In the genomic region with DNA sequence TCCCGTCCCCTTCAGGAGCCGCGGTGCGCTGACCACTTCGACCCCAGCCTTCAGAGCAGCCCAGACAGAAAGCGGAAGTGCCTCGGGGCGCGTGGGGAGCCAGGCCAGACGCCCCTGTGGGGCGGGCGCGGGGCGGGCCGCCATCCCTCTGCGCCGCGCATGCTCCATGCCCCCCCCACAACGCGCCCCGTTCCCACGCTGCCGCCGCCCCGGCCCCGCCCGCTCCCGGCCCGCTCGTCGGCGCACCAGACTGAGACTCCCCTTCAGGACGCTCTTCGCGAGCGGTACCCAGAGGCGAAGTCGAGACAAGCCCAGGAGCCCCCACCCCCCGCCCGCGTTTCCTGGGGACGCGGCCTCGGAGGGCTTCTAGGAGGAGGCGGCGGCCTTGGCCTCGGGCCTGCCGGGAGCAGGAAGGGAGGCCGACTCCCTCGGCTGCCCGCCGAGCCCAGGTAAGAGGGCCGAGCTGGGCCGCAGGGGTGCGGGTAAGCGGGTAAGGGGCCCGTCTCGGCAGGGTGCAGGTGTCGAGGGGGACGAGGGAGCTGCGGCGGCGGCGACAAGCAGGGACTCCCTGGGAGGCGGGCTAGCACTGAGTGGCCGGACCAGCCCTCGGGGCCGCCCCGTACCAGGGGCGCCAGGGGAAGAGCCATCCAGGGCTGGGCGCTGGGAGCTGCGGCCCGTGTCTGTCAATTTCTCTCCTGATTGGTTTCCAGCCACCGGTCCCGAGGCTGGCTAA, we compare ENCODE assay signal across 8 cellular contexts. TPM values are rescaled to one million over a fixed set of nuclear protein-coding genes. Genes with fewer than 3 reads are reported as not detected.
DNase-seq lines count a peak whose midpoint lies in the region; ATAC-seq and TF ChIP-seq lines count a peak whose summit lies in the region.

A gene with protein sequence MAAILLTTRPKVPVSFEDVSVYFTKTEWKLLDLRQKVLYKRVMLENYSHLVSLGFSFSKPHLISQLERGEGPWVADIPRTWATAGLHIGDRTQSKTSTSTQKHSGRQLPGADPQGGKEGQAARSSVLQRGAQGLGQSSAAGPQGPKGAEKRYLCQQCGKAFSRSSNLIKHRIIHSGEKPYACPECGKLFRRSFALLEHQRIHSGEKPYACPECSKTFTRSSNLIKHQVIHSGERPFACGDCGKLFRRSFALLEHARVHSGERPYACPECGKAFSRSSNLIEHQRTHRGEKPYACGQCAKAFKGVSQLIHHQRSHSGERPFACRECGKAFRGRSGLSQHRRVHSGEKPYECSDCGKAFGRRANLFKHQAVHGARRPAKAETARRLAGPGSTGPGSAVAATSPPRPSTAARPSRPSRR (plus strand): TSS at position 218 of the 733 bp plus-strand sequence. CDS start 6,851 bp downstream, outside the sequence.

- no peaks in the 10 kb centered on the region for H4K20me1 ChIP-seq in MM.1S (ENCODE audit: insufficient read depth, low read length)
- H4K20me1 ChIP-seq in smooth muscle cell (ENCODE audit: low read depth) = no peaks in the 10 kb centered on the region
- H4K20me1 ChIP-seq in PC-3 (ENCODE audit: low read length) = no peaks in the 10 kb centered on the region

- H3K9me2 ChIP-seq in MM.1S (replicated peaks; ENCODE audit: insufficient read depth, low read length) (no peaks in the 10 kb centered on the region), PC-3 (replicated peaks; ENCODE audit: low read length) (no peaks in the 10 kb centered on the region)

- H3K4me2 ChIP-seq in MM.1S (ENCODE audit: low read depth, low read length) (peak within 1 kb of the TSS; percentile 63), smooth muscle cell (peak within 1 kb of the TSS; percentile 88), PC-3 (ENCODE audit: low read length) (no peak within 1 kb of the TSS)

- intact Hi-C loops in left cardiac atrium (cut with DNase I) = no loop called here
- intact Hi-C loops in PC-3 (cut with micrococcal nuclease) = no loop called here

- H3K27me3 ChIP-seq in MM.1S (replicated peaks; ENCODE audit: insufficient read depth, low read length) (peaks cover 11% of the 10 kb centered on the region; the same call in 1 of the 2 replicates), smooth muscle cell (ENCODE audit: low read depth) (no peaks in the 10 kb centered on the region), PC-3 (ENCODE audit: low read length) (peaks cover 44% of the 10 kb centered on the region)

- H3K36me3 ChIP-seq in MM.1S (replicated peaks; ENCODE audit: insufficient read depth, low read length) (no peaks in the 10 kb centered on the region), smooth muscle cell (ENCODE audit: low read depth) (no peaks in the 10 kb centered on the region), PC-3 (ENCODE audit: low read depth, low read length) (no peaks in the 10 kb centered on the region)

- peak; percentile 16 for DNase-seq in activated gamma-delta T cell treated with Interleukin-2 at 50 U/mL for 16 hours
- no peak for DNase-seq in activated gamma-delta T cell (lab: John Stamatoyannopoulos, UW)
- no peak for DNase-seq in MM.1S
- DNase-seq in activated effector memory CD4-positive, alpha-beta T cell treated with Interleukin-2 at 50 U/mL for 16 hours = peak; percentile 21
- peak; percentile 56 for DNase-seq in left cardiac atrium
- no peak for DNase-seq in smooth muscle cell (lab: John Stamatoyannopoulos, UW; ENCODE audit: unreplicated experiment)
- no peak for DNase-seq in ureter (ENCODE audit: low spot score)
- DNase-seq in PC-3 = no peak

- peak within 1 kb of the TSS; percentile 47; the same call in 1 of the 2 replicates for H3K4me3 ChIP-seq in MM.1S (ENCODE audit: low read length)
- peak within 1 kb of the TSS; percentile 55 for H3K4me3 ChIP-seq in smooth muscle cell
- no peak within 1 kb of the TSS for H3K4me3 ChIP-seq in PC-3 (ENCODE audit: low read length)

- POLR2A ChIA-PET in PC-3 (lab: Charles Lee; ENCODE audit: unreplicated experiment) = no interaction called here

- H3K9me3 ChIP-seq in MM.1S (replicated peaks; ENCODE audit: insufficient read depth, low read length) (no peaks in the 10 kb centered on the region), smooth muscle cell (replicated peaks; ENCODE audit: low read depth) (no peaks in the 10 kb centered on the region), PC-3 (ENCODE audit: low read length) (no peaks in the 10 kb centered on the region)

- H3K79me2 ChIP-seq in MM.1S (ENCODE audit: low read length) (no peaks in the 10 kb centered on the region), smooth muscle cell (ENCODE audit: low read depth) (no peaks in the 10 kb centered on the region), PC-3 (ENCODE audit: low read length) (no peaks in the 10 kb centered on the region)

- CTCF ChIA-PET in PC-3 (lab: Charles Lee) = no interaction called here

- 54% methylated on average over 49 of the region's 75 CpGs for WGBS in smooth muscle cell (ENCODE audit: low lambda C conversion rate)

- no peak within 1 kb of the TSS for H3K9ac ChIP-seq in MM.1S (ENCODE audit: low read length)
- no peak within 1 kb of the TSS for H3K9ac ChIP-seq in smooth muscle cell (ENCODE audit: low read depth)
- no peak within 1 kb of the TSS for H3K9ac ChIP-seq in PC-3 (ENCODE audit: low read length)

- no peaks in the 10 kb centered on the region for H3K4me1 ChIP-seq in MM.1S (ENCODE audit: low read length)
- no peaks in the 10 kb centered on the region for H3K4me1 ChIP-seq in smooth muscle cell (ENCODE audit: low read depth)
- H3K4me1 ChIP-seq in PC-3 (ENCODE audit: insufficient read depth, low read length) = no peaks in the 10 kb centered on the region

- BruUV-seq in PC-3 (replicated peaks; lab: Mats Ljungman, UMichigan) = no TSS peak

- H2AFZ ChIP-seq in MM.1S (ENCODE audit: low read length) = no peak within 1 kb of the TSS
- no peak within 1 kb of the TSS for H2AFZ ChIP-seq in smooth muscle cell (ENCODE audit: low read depth)
- no peak within 1 kb of the TSS for H2AFZ ChIP-seq in PC-3 (ENCODE audit: low read length)

- no peak for TF ChIP-seq CTCF in MM.1S (IDR thresholded peaks at IDR 0.05; ENCODE audit: low read length)
- no peak for TF ChIP-seq CTCF in smooth muscle cell (IDR thresholded peaks at IDR 0.05; ENCODE audit: borderline replicate concordance, insufficient read depth, poor library complexity, severe bottlenecking)
- TF ChIP-seq CTCF in PC-3 (conservative IDR thresholded peaks at IDR 0.05; ENCODE audit: low read depth, low read length) = no peak

- H3F3A ChIP-seq in MM.1S (ENCODE audit: insufficient read depth, low read length) = no peaks in the 10 kb centered on the region
- no peaks in the 10 kb centered on the region for H3F3A ChIP-seq in smooth muscle cell (ENCODE audit: low read depth)
- H3F3A ChIP-seq in PC-3 (ENCODE audit: low read length, unreplicated experiment) = no peaks in the 10 kb centered on the region

- H3K27ac ChIP-seq in MM.1S (ENCODE audit: low read length) = no peak within 1 kb of the TSS
- no peak within 1 kb of the TSS for H3K27ac ChIP-seq in smooth muscle cell (ENCODE audit: low read depth)
- H3K27ac ChIP-seq in PC-3 (ENCODE audit: low read length) = no peak within 1 kb of the TSS

- peak; percentile 77 to 90 for ATAC-seq in left cardiac atrium
- ATAC-seq in PC-3 = no peak; the same call in 1 of the 2 replicates

RNA-seq across cellular contexts. Expression of the gene that starts here (rescaled TPM):
- total RNA-seq in left cardiac atrium (1 to 10 TPM in 1 of 2 donors, under 1 TPM in 1; 0.85 to 2.0 TPM), smooth muscle cell (1.3 and 1.5 TPM in 2 replicates), ureter (1.1 TPM), PC-3 (2014; rRNA removed) (not detected in 2 replicates)
- polyA plus RNA-seq in smooth muscle cell = 0.46 and 0.73 TPM in 2 replicates

Comparison
In these comparisons a context has a peak if more than half of its experiments do, and no peak if none do; other contexts are left out.
1. DNase-seq: peak in activated gamma-delta T cell treated with Interleukin-2 at 50 U/mL for 16 hours (single experiment), activated effector memory CD4-positive, alpha-beta T cell treated with Interleukin-2 at 50 U/mL for 16 hours (single experiment) and left cardiac atrium (single experiment); none in activated gamma-delta T cell (single experiment), MM.1S (single experiment), smooth muscle cell (single experiment), ureter (single experiment) and PC-3 (single experiment).